ENCODE assay signal across 9 cellular contexts in genomic region chr4:26584725-26585124, GRCh38. TPM values are rescaled to one million over a fixed set of nuclear protein-coding genes. Genes with fewer than 3 reads are reported as not detected.
A peak's percentile ranks its signal among the peaks of the same experiment; 100 is the strongest.
DNase-seq lines count a peak whose midpoint lies in the region; ATAC-seq and TF ChIP-seq lines count a peak whose summit lies in the region.
"Had no signal": no experiment of that assay in that cellular context is flagged by ENCODE, and none has a peak within 500 bp of the region (broad histone marks: within the 10 kb centered on the region; RNA-seq: fewer than 3 reads in every experiment).

No MANE protein-coding gene starts in this region.

- H3K9me3 Mint-ChIP-seq in activated T-helper 1 cell treated with anti-CD3 and anti-CD28 coated beads, Interleukin-12 subunit alpha, Interleukin-12 subunit beta, Interleukin-2, Interleukin-4 antibody, amounts not matched to agents 30 ng/mL and 10 ng/mL and 1 ng/mL, durations not matched to agents 14 hours and 24 hours and 36 hours = peaks cover 9% of the 10 kb centered on the region
- peaks cover 0 to 2% of the 10 kb centered on the region in 2 donors for H3K9me3 Mint-ChIP-seq in stimulated activated naive B cell treated with anti-CD40 and anti-IgM and Interleukin-4, amounts not matched to agents 10 μg/mL and 1 μg/mL and 100 μg/mL, for 72 hours

- DNase-seq in HL-60 (ENCODE audit: low read depth in 1 of 2, low spot score in 1 of 2) = no peak
- DNase-seq in activated T-helper 1 cell treated with anti-CD3 and anti-CD28 coated beads, Interleukin-12 subunit alpha, Interleukin-12 subunit beta, Interleukin-2, Interleukin-4 antibody, amounts not matched to agents 30 ng/mL and 10 ng/mL and 1 ng/mL, durations not matched to agents 14 hours and 24 hours and 36 hours (ENCODE audit: low spot score) = no peak
- no peak for DNase-seq in stimulated activated naive B cell treated with anti-CD40 and anti-IgM and Interleukin-4, amounts not matched to agents 10 μg/mL and 1 μg/mL and 100 μg/mL, for 72 hours
- no peak for DNase-seq in DMS 273 (lab: John Stamatoyannopoulos, UW; ENCODE audit: unreplicated experiment)
- DNase-seq in posterior vena cava (ENCODE audit: low spot score) = no peak
- DNase-seq: activated CD8-positive, alpha-beta memory T cell treated with anti-CD3 and anti-CD28 coated beads for 24 hours had no signal

- no peaks in the 10 kb centered on the region for H3K36me3 Mint-ChIP-seq in activated T-helper 1 cell treated with anti-CD3 and anti-CD28 coated beads, Interleukin-12 subunit alpha, Interleukin-12 subunit beta, Interleukin-2, Interleukin-4 antibody, amounts not matched to agents 30 ng/mL and 10 ng/mL and 1 ng/mL, durations not matched to agents 14 hours and 24 hours and 36 hours (ENCODE audit: low read depth)
- peaks cover 2 to 5% of the 10 kb centered on the region in 2 donors for H3K36me3 Mint-ChIP-seq in stimulated activated naive B cell treated with anti-CD40 and anti-IgM and Interleukin-4, amounts not matched to agents 10 μg/mL and 1 μg/mL and 100 μg/mL, for 72 hours

- H3K27me3 ChIP-seq in HL-60 (ENCODE audit: insufficient read depth, poor library complexity, severe bottlenecking) = no peaks in the 10 kb centered on the region
- no peaks in the 10 kb centered on the region for H3K27me3 ChIP-seq in iPS-15b (ENCODE audit: control insufficient read depth, insufficient read depth, low read length)

- no peak for ATAC-seq in stimulated activated naive B cell treated with anti-CD40 and anti-IgM and Interleukin-4, amounts not matched to agents 10 μg/mL and 1 μg/mL and 100 μg/mL, for 72 hours (replicated peaks)
- ATAC-seq in GM19324 (IDR thresholded peaks at IDR 0.05; ENCODE audit: low FRiP score, unreplicated experiment) (no peak), GM18517 (IDR thresholded peaks at IDR 0.05; ENCODE audit: unreplicated experiment) (no peak)

- no peaks in the 10 kb centered on the region for H3K36me3 ChIP-seq in iPS-15b (ENCODE audit: control insufficient read depth, insufficient read depth, low read length)

- peaks cover 2% of the 10 kb centered on the region for H3K27me3 Mint-ChIP-seq in activated T-helper 1 cell treated with anti-CD3 and anti-CD28 coated beads, Interleukin-12 subunit alpha, Interleukin-12 subunit beta, Interleukin-2, Interleukin-4 antibody, amounts not matched to agents 30 ng/mL and 10 ng/mL and 1 ng/mL, durations not matched to agents 14 hours and 24 hours and 36 hours (ENCODE audit: insufficient read depth)
- H3K27me3 Mint-ChIP-seq in stimulated activated naive B cell treated with anti-CD40 and anti-IgM and Interleukin-4, amounts not matched to agents 10 μg/mL and 1 μg/mL and 100 μg/mL, for 72 hours = no peaks in the 10 kb centered on the region

- H3K27ac Mint-ChIP-seq in activated T-helper 1 cell treated with anti-CD3 and anti-CD28 coated beads, Interleukin-12 subunit alpha, Interleukin-12 subunit beta, Interleukin-2, Interleukin-4 antibody, amounts not matched to agents 30 ng/mL and 10 ng/mL and 1 ng/mL, durations not matched to agents 14 hours and 24 hours and 36 hours = peak overlapping the region; percentile 93
- H3K27ac Mint-ChIP-seq in stimulated activated naive B cell treated with anti-CD40 and anti-IgM and Interleukin-4, amounts not matched to agents 10 μg/mL and 1 μg/mL and 100 μg/mL, for 72 hours = peak overlapping the region; percentile 31

- no peak overlapping the region for H3K27ac ChIP-seq in HL-60 (replicated peaks)

- H3K4me3 Mint-ChIP-seq in activated T-helper 1 cell treated with anti-CD3 and anti-CD28 coated beads, Interleukin-12 subunit alpha, Interleukin-12 subunit beta, Interleukin-2, Interleukin-4 antibody, amounts not matched to agents 30 ng/mL and 10 ng/mL and 1 ng/mL, durations not matched to agents 14 hours and 24 hours and 36 hours = peak overlapping the region; percentile 93
- H3K4me3 Mint-ChIP-seq in stimulated activated naive B cell treated with anti-CD40 and anti-IgM and Interleukin-4, amounts not matched to agents 10 μg/mL and 1 μg/mL and 100 μg/mL, for 72 hours = peak overlapping the region; percentile 95 to 99

- no peak for TF ChIP-seq CTCF in HL-60 (IDR thresholded peaks at IDR 0.05; ENCODE audit: insufficient read depth, low read length)

- no peaks in the 10 kb centered on the region for H3K9me3 ChIP-seq in iPS-15b (ENCODE audit: control insufficient read depth, insufficient read depth, low read length)

- intact Hi-C loops in activated T-helper 1 cell treated with anti-CD3 and anti-CD28 coated beads, Interleukin-12 subunit alpha, Interleukin-12 subunit beta, Interleukin-2, Interleukin-4 antibody, amounts not matched to agents 30 ng/mL and 10 ng/mL and 1 ng/mL, durations not matched to agents 14 hours and 24 hours and 36 hours (cut with micrococcal nuclease) = loop anchor here (1.0 to 10.0 kb wide), 7 partner anchors 127 to 720 kb away; partner anchors contain the start of genes SEL1L3 and SMIM20
- intact Hi-C loops in posterior vena cava (cut with DNase I) = no loop called here

- peak overlapping the region; percentile 75 for H3K4me3 ChIP-seq in HL-60 (replicated peaks; ENCODE audit: insufficient read depth, low read length)
- H3K4me3 ChIP-seq in iPS-15b (ENCODE audit: low read depth, low read length) = peak overlapping the region; percentile 82

- H3K4me1 ChIP-seq in iPS-15b (ENCODE audit: control insufficient read depth, insufficient read depth, low read length) = no peaks in the 10 kb centered on the region

- no peak overlapping the region for H3K9ac ChIP-seq in iPS-15b (ENCODE audit: low read depth, low read length)

- peaks cover 37% of the 10 kb centered on the region for H3K4me1 Mint-ChIP-seq in activated T-helper 1 cell treated with anti-CD3 and anti-CD28 coated beads, Interleukin-12 subunit alpha, Interleukin-12 subunit beta, Interleukin-2, Interleukin-4 antibody, amounts not matched to agents 30 ng/mL and 10 ng/mL and 1 ng/mL, durations not matched to agents 14 hours and 24 hours and 36 hours (ENCODE audit: low read depth)
- peaks cover 13 to 32% of the 10 kb centered on the region in 2 donors for H3K4me1 Mint-ChIP-seq in stimulated activated naive B cell treated with anti-CD40 and anti-IgM and Interleukin-4, amounts not matched to agents 10 μg/mL and 1 μg/mL and 100 μg/mL, for 72 hours

RNA-seq across cellular contexts. Expression of gene TBC1D19, which starts 0.8 kb away (rescaled TPM):
- 4.3 and 4.7 TPM in 2 replicates for total RNA-seq in activated T-helper 1 cell treated with anti-CD3 and anti-CD28 coated beads, Interleukin-12 subunit alpha, Interleukin-12 subunit beta, Interleukin-2, Interleukin-4 antibody, amounts not matched to agents 30 ng/mL and 10 ng/mL and 1 ng/mL, durations not matched to agents 14 hours and 24 hours and 36 hours
- total RNA-seq in posterior vena cava = 10 to 100 TPM; 11.7 to 12.5 TPM
